In the genomic region with DNA sequence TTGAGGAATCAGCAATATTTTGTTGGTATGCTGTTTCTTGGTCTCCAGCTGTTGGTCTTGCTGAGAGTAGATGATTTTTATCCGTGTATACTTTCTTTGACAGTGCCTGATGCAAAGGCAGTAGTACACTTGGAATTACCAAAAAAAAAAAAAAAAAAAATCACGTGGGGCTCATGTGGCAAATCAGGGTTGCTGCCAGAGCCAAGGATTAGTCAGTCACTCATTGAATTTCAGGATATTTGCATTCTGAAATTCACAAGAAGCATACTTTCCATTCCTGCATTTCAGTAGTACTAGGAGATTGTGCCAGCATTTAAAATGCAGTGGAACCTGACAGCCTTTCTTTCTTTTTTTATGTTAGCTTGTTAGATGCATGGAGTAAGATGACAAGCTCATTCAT, we compare ENCODE assay signal across 14 cellular contexts. TPM values are rescaled to one million over a fixed set of nuclear protein-coding genes. Genes with fewer than 3 reads are reported as not detected.
DNase-seq lines count a peak whose midpoint lies in the region; ATAC-seq and TF ChIP-seq lines count a peak whose summit lies in the region.
"Had no signal": no experiment of that assay in that cellular context is flagged by ENCODE, and none has a peak within 500 bp of the region (broad histone marks: within the 10 kb centered on the region; RNA-seq: fewer than 3 reads in every experiment).

No MANE protein-coding gene starts in this region.

- DNase-seq in Ammon's horn (ENCODE audit: low spot score) (peak; percentile 14), IMR-90 (peak; percentile 77), choroid plexus epithelial cell (ENCODE audit: low read depth) (peak; percentile 70), lung (ENCODE audit: low spot score) (no peak), KG1 (lab: John Stamatoyannopoulos, UW) (no peak), SKM-1 (lab: John Stamatoyannopoulos, UW; ENCODE audit: unreplicated experiment) (no peak)
- DNase-seq in T-helper 2 cell treated with Interferon-gamma antibody and Interleukin-4, amounts not matched to agents 5 μg/mL and 100 μg/mL, for 36 hours (ENCODE audit: low spot score): no peak

- H3K9me3 Mint-ChIP-seq in T-helper 2 cell treated with Interferon-gamma antibody and Interleukin-4, amounts not matched to agents 5 μg/mL and 100 μg/mL, for 36 hours: no peaks in the 10 kb centered on the region
- H3K9me3 Mint-ChIP-seq: central memory CD8-positive, alpha-beta T cell; IgD-negative memory B cell had no signal

- no peak overlapping the region for H2BK20ac ChIP-seq in IMR-90 (ENCODE audit: low read depth, low read length)

- peak overlapping the region; percentile 53 for H3K4me2 ChIP-seq in IMR-90 (ENCODE audit: low read depth, low read length)
- H3K4me2 ChIP-seq: hepatocyte had no signal

- no peak overlapping the region for H3K56ac ChIP-seq in IMR-90 (ENCODE audit: extremely low read depth, insufficient read depth, low read length)

- H4K91ac ChIP-seq in IMR-90 (ENCODE audit: insufficient read depth, low read depth, low read length): no peak overlapping the region

- CTCF ChIA-PET in IMR-90 (lab: Yijun Ruan, JAX): interaction anchor here (0.6 to 3.0 kb wide), 6 partner anchors 54 to 327 kb away, joined by 3 to 18 read pairs (median 4); a partner anchor contains a TSS

- H3K4ac ChIP-seq in IMR-90 (ENCODE audit: low read depth, low read length): no peak overlapping the region

- H4K20me1 ChIP-seq in IMR-90 (ENCODE audit: insufficient read depth, low read length): no peaks in the 10 kb centered on the region

- peak overlapping the region in 1 of 2 experiments; percentile 34; a peak in 1 of 4 replicates for H4K8ac ChIP-seq in IMR-90 (ENCODE audit: low read depth in 2 of 2, low read length in 2 of 2)

- no peak overlapping the region for H2AFZ ChIP-seq in IMR-90 (replicated peaks; ENCODE audit: low read length, poor library complexity)
- H2AFZ ChIP-seq: hepatocyte had no signal

- no peak overlapping the region for H2BK15ac ChIP-seq in IMR-90 (ENCODE audit: low read depth, low read length)

- H3K27me3 ChIP-seq in IMR-90 (ENCODE audit: control insufficient read depth, insufficient read depth, low read length) (no peaks in the 10 kb centered on the region), lung (ENCODE audit: control insufficient read depth, insufficient read depth) (no peaks in the 10 kb centered on the region)
- H3K27me3 ChIP-seq: hepatocyte, right atrium auricular region had no signal

- intact Hi-C loops in IMR-90 (cut with micrococcal nuclease): loop anchor here (1.0 to 5.0 kb wide), 6 partner anchors 147 to 375 kb away; a partner anchor contains a TSS

- no peak for TF ChIP-seq CTCF in IMR-90 (conservative IDR thresholded peaks at IDR 0.05; ENCODE audit: low read depth, low read length)
- TF ChIP-seq CTCF in choroid plexus epithelial cell (conservative IDR thresholded peaks at IDR 0.05; ENCODE audit: low read depth, low read length): no peak
- TF ChIP-seq CTCF in lung (IDR thresholded peaks at IDR 0.05; ENCODE audit: control extremely low read depth, extremely low read depth): no peak

- H2BK5ac ChIP-seq in IMR-90 (ENCODE audit: low read depth, low read length, poor library complexity, severe bottlenecking): no peak overlapping the region

- H3K4me1 ChIP-seq in IMR-90 (ENCODE audit: control insufficient read depth, insufficient read depth, low read length) (peaks cover 2% of the 10 kb centered on the region), lung (ENCODE audit: control insufficient read depth in 2 of 2, insufficient read depth in 2 of 2, low read length in 2 of 2) (no peaks in the 10 kb centered on the region)
- H3K4me1 ChIP-seq: right atrium auricular region had no signal

- no TSS peak for BruUV-seq in IMR-90 (replicated peaks; lab: Mats Ljungman, UMichigan)

- H3K4me3 ChIP-seq in IMR-90 (ENCODE audit: insufficient read depth, low read depth, low read length): no peak overlapping the region
- H3K4me3 ChIP-seq in choroid plexus epithelial cell (ENCODE audit: low read depth, low read length): no peak overlapping the region
- no peak overlapping the region for H3K4me3 ChIP-seq in lung
- H3K4me3 ChIP-seq: hepatocyte, mucosa of descending colon, right atrium auricular region had no signal

- ATAC-seq in IMR-90 (ENCODE audit: low read depth): peak; percentile 79
- peak; percentile 48 for ATAC-seq in lung (ENCODE audit: insufficient read depth, low FRiP score)
- no peak for ATAC-seq in HG02678 (IDR thresholded peaks at IDR 0.05; ENCODE audit: unreplicated experiment)
- ATAC-seq: Right ventricle myocardium inferior had no signal

- no peaks in the 10 kb centered on the region for H3K27me3 Mint-ChIP-seq in T-helper 2 cell treated with Interferon-gamma antibody and Interleukin-4, amounts not matched to agents 5 μg/mL and 100 μg/mL, for 36 hours (ENCODE audit: low read depth)
- H3K27me3 Mint-ChIP-seq: central memory CD8-positive, alpha-beta T cell; IgD-negative memory B cell had no signal

- peaks cover 6% of the 10 kb centered on the region for H3K36me3 Mint-ChIP-seq in T-helper 2 cell treated with Interferon-gamma antibody and Interleukin-4, amounts not matched to agents 5 μg/mL and 100 μg/mL, for 36 hours (ENCODE audit: low read depth)

- no CpG with 5 or more reads among the region's 2 CpGs for WGBS in IMR-90 (ENCODE audit: extremely low coverage in 2 of 2, insufficient read length in 1 of 2), 2 experiments
- WGBS in lung, 2 donors: 34 to 54% methylated on average over 2 of the region's 2 CpGs

- H2AK5ac ChIP-seq in IMR-90 (ENCODE audit: low read depth, low read length): no peak overlapping the region

- H3K4me1 Mint-ChIP-seq in T-helper 2 cell treated with Interferon-gamma antibody and Interleukin-4, amounts not matched to agents 5 μg/mL and 100 μg/mL, for 36 hours (ENCODE audit: low read depth): no peaks in the 10 kb centered on the region
- H3K4me1 Mint-ChIP-seq: central memory CD8-positive, alpha-beta T cell; IgD-negative memory B cell had no signal

- POLR2A ChIA-PET in IMR-90 (lab: Charles Lee; ENCODE audit: unreplicated experiment): no interaction called here

- H3K14ac ChIP-seq in IMR-90 (replicated peaks; ENCODE audit: low read depth, low read length): no peak overlapping the region

- no peak overlapping the region for H2AK9ac ChIP-seq in IMR-90 (replicated peaks; ENCODE audit: low read depth, low read length, poor library complexity)

- no peak overlapping the region for H3K18ac ChIP-seq in IMR-90 (ENCODE audit: low read depth, low read length)

- no peak overlapping the region for H3K23ac ChIP-seq in IMR-90 (ENCODE audit: low read depth, low read length)

- no peaks in the 10 kb centered on the region for H3K79me1 ChIP-seq in IMR-90 (ENCODE audit: low read depth in 1 of 2, low read length in 2 of 2)

- dilution Hi-C loops in IMR-90 (cut with HindIII; ENCODE audit: low sequenced_read_pairs, unreplicated experiment): no loop called here

- no peak for TF ChIP-seq RAD21 in IMR-90 (IDR thresholded peaks at IDR 0.05; ENCODE audit: low read length)

- H3K27ac ChIP-seq in IMR-90 (ENCODE audit: insufficient read depth, low read length): no peak overlapping the region
- no peak overlapping the region for H3K27ac ChIP-seq in lung (ENCODE audit: low read depth in 1 of 2, low read length in 1 of 2)
- H3K27ac ChIP-seq: hepatocyte, right atrium auricular region had no signal

- no peak for TF ChIP-seq POLR2A in IMR-90 (IDR thresholded peaks at IDR 0.05; ENCODE audit: low read depth, low read length)

- in situ Hi-C loops in IMR-90 (cut with MboI; ENCODE audit: low sequenced_read_pairs): loop anchor here (5.0 kb wide), 1 partner anchor 215 kb away; no protein-coding TSS in a partner anchor

- no peak overlapping the region for H3K27ac Mint-ChIP-seq in T-helper 2 cell treated with Interferon-gamma antibody and Interleukin-4, amounts not matched to agents 5 μg/mL and 100 μg/mL, for 36 hours
- H3K27ac Mint-ChIP-seq: IgD-negative memory B cell had no signal

- no peak overlapping the region for H3K4me3 Mint-ChIP-seq in T-helper 2 cell treated with Interferon-gamma antibody and Interleukin-4, amounts not matched to agents 5 μg/mL and 100 μg/mL, for 36 hours
- H3K4me3 Mint-ChIP-seq: central memory CD8-positive, alpha-beta T cell; IgD-negative memory B cell had no signal

- H4K5ac ChIP-seq in IMR-90 (ENCODE audit: low read depth, low read length): no peak overlapping the region

- H3K9me1 ChIP-seq in IMR-90 (ENCODE audit: insufficient read depth, low read length): no peaks in the 10 kb centered on the region

- H3K36me3 ChIP-seq in IMR-90 (ENCODE audit: control insufficient read depth, insufficient read depth, low read length): peaks cover 1% of the 10 kb centered on the region; the same call in 1 of the 2 replicates
- H3K36me3 ChIP-seq in lung (ENCODE audit: control insufficient read depth in 2 of 2, insufficient read depth in 2 of 2, low read length in 2 of 2): peaks cover 1 to 2% of the 10 kb centered on the region in 2 donors

- H3K9me3 ChIP-seq in IMR-90 (ENCODE audit: control insufficient read depth, insufficient read depth, low read length) (no peaks in the 10 kb centered on the region), lung (ENCODE audit: control insufficient read depth in 2 of 2, insufficient read depth in 1 of 2, low read length in 1 of 2) (no peaks in the 10 kb centered on the region)
- H3K9me3 ChIP-seq: mucosa of descending colon, right atrium auricular region had no signal

- no peak overlapping the region for H2BK120ac ChIP-seq in IMR-90 (ENCODE audit: low read depth, low read length)

- no peak overlapping the region for H3K9ac ChIP-seq in IMR-90 (ENCODE audit: low read depth, low read length)

TF ChIP-seq in IMR-90, 13 proteins besides CTCF, POLR2A, EP300 and RAD21:
- TF ChIP-seq NFE2L2 (IDR thresholded peaks at IDR 0.05; ENCODE audit: low read depth, low read length) (no peak), MXI1 (IDR thresholded peaks at IDR 0.05; ENCODE audit: borderline replicate concordance, low read depth, low read length) (no peak), CEBPB (IDR thresholded peaks at IDR 0.05; ENCODE audit: low read depth, low read length) (no peak), FOS (IDR thresholded peaks at IDR 0.05; ENCODE audit: low read depth, low read length) (no peak)
- TF ChIP-seq, protein P1, sequence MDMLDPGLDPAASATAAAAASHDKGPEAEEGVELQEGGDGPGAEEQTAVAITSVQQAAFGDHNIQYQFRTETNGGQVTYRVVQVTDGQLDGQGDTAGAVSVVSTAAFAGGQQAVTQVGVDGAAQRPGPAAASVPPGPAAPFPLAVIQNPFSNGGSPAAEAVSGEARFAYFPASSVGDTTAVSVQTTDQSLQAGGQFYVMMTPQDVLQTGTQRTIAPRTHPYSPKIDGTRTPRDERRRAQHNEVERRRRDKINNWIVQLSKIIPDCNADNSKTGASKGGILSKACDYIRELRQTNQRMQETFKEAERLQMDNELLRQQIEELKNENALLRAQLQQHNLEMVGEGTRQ (IDR thresholded peaks at IDR 0.05; ENCODE audit: low read depth, low read length): peak; percentile 95

RNA-seq across cellular contexts. Expression of a gene that starts 58.6 kb away (rescaled TPM):
- 19.7 and 22.4 TPM in 2 replicates for total RNA-seq in IMR-90 (2012; rRNA removed)
- 5.7 and 6.7 TPM in 2 replicates for polyA plus RNA-seq in IMR-90 (2012; rRNA removed)
- 3.5 and 4.8 TPM in 2 replicates for polyA plus RNA-seq in IMR-90 (2012; cell fraction: cytosol; rRNA removed)
- polyA plus RNA-seq in IMR-90 (2012; cell fraction: nucleus; rRNA removed; ENCODE audit: low replicate concordance): 2.6 and 3.6 TPM in 2 replicates
- total RNA-seq in lung: 10 to 100 TPM; 17.7 to 19.3 TPM
- 1 to 10 TPM; 2.3 to 6.2 TPM for polyA plus RNA-seq in lung

Comparison
In these comparisons a context has a peak if more than half of its experiments do, and no peak if none do; other contexts are left out.
1. DNase-seq: peak in Ammon's horn (single experiment), IMR-90 (single experiment) and choroid plexus epithelial cell (single experiment); none in lung (single experiment), KG1 (single experiment), SKM-1 (single experiment) and T-helper 2 cell treated with Interferon-gamma antibody and Interleukin-4, amounts not matched to agents 5 μg/mL and 100 μg/mL, for 36 hours (single experiment).